In the genomic region with DNA sequence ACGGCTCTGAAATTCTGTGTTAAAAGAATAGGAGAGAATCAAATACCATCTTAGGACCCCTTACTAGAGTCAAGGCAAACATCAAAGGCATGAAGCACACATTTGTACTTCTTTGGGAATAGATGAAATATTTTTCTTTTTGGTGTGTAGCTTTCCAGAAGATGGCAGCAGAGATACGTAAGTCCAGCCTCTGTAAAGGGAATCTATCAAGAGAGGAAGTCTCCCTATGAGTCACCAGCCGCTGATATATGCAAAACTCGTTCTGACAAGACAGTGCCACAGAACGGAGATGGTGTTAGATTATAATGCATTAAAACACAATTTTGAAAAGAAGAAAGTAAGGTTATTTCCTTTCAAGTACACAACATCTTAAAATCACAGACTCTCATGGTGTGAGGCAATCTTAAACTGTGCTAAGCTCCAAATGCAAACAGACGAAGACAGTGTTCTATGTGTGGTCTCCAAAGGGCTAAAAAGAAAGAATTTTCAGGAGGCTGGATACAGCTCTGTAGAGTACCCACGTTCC, we compare ENCODE assay signal across 8 cellular contexts.
A peak's percentile ranks its signal among the peaks of the same experiment; 100 is the strongest.
DNase-seq lines count a peak whose midpoint lies in the region; ATAC-seq, FAIRE-seq and TF ChIP-seq lines count a peak whose summit lies in the region.

No MANE protein-coding gene starts in this region.

- TF ChIP-seq POLR2A in A549 (IDR thresholded peaks at IDR 0.05; ENCODE audit: low read length) (no peak), GM12878 (IDR thresholded peaks at IDR 0.05; ENCODE audit: low read depth, low read length) (no peak)

- SMC1A ChIA-PET in GM12878 (lab: Charles Lee; ENCODE audit: uncharacterized antibody, unreplicated experiment): interaction anchor here (0.6 to 2.0 kb wide), 5 partner anchors 21 to 1539 kb away, joined by 3 to 6 read pairs (median 4); no protein-coding TSS in a partner anchor

- H3K27ac ChIP-seq in A549: peak overlapping the region; percentile 49 to 76; a peak in 4 of 6 replicates
- no peak overlapping the region for H3K27ac ChIP-seq in GM12878 (ENCODE audit: control insufficient read depth, insufficient read depth)

- CTCF ChIA-PET in A549 (lab: Yijun Ruan, JAX): interaction anchor here (0.5 to 4.9 kb wide), 17 partner anchors 9 to 1234 kb away, joined by 3 to 28 read pairs (median 3); no protein-coding TSS in a partner anchor
- CTCF ChIA-PET in GM12878 (lab: Yijun Ruan, JAX): interaction anchor here (0.7 to 3.6 kb wide), 6 partner anchors 23 to 1143 kb away, joined by 3 to 20 read pairs (median 4); no protein-coding TSS in a partner anchor

- no peak overlapping the region for H3K9ac ChIP-seq in GM12878 (ENCODE audit: control insufficient read depth, insufficient read depth, low read length)

- ATAC-seq in A549 (peak; percentile 93 to 98), HG02763 (IDR thresholded peaks at IDR 0.05; ENCODE audit: unreplicated experiment) (peak; percentile 99), GM12878 (peak; percentile 100)

- RAD21 ChIA-PET in GM12878 (lab: Charles Lee; ENCODE audit: unreplicated experiment): interaction anchor here (1.8 kb wide), 1 partner anchor 24 kb away, joined by 5 read pairs; no protein-coding TSS in a partner anchor

- DNase-seq in A549 (ENCODE audit: low read depth in 1 of 2, low spot score in 1 of 2) (peak; percentile 67 to 79), GM13976 (ENCODE audit: low spot score) (peak; percentile 77), NCI-H1092 (lab: John Stamatoyannopoulos, UW) (peak; percentile 75), SK-N-DZ (ENCODE audit: low spot score) (peak; percentile 75), GM12878 (ENCODE audit: low read depth, low spot score) (peak; percentile 43), iPS-NIHi7 (ENCODE audit: extremely low spot score) (peak; percentile 68)
- DNase-seq in stimulated activated CD4-positive, alpha-beta T cell treated with anti-CD3 and anti-CD28 coated beads, Interleukin-12 subunit alpha, Interleukin-12 subunit beta, amount 100 ng/mL, for 4 hours: peak; percentile 16

- no peaks in the 10 kb centered on the region for H3K36me3 ChIP-seq in GM12878 (ENCODE audit: control insufficient read depth in 2 of 2, insufficient read depth in 2 of 2, low read length in 1 of 2)

- H2AFZ ChIP-seq in GM12878 (ENCODE audit: control insufficient read depth, low read depth, low read length): peak overlapping the region; percentile 33; the same call in 1 of the 2 replicates

- no peaks in the 10 kb centered on the region for H3K9me3 ChIP-seq in A549
- H3K9me3 ChIP-seq in GM12878 (replicated peaks; ENCODE audit: control insufficient read depth, insufficient read depth, low read length): no peaks in the 10 kb centered on the region

- 8% methylated on average over 7 of the region's 7 CpGs for WGBS in A549 (ENCODE audit: missing lambda C conversion rate)
- WGBS in GM12878 (ENCODE audit: insufficient coverage, insufficient replicate concordance, low lambda C conversion rate, missing lambda C conversion rate): 2% methylated on average over 7 of the region's 7 CpGs

- H3K27me3 ChIP-seq in GM12878 (replicated peaks in 1 of 2; ENCODE audit: control insufficient read depth in 2 of 2, insufficient read depth in 2 of 2, low read length in 1 of 2): no peaks in the 10 kb centered on the region

- FAIRE-seq in A549 (lab: Jason Lieb, UNC) (no peak), GM12878 (lab: Jason Lieb, UNC) (peak; percentile 90)

- H3K79me2 ChIP-seq in GM12878 (ENCODE audit: control insufficient read depth, insufficient read depth, low read length): no peaks in the 10 kb centered on the region

- intact Hi-C loops in GM12878 (cut with micrococcal nuclease; ENCODE audit: unreplicated experiment): loop anchor here (1.0 kb wide), 1 partner anchor 301 kb away; no protein-coding TSS in a partner anchor

- no peaks in the 10 kb centered on the region for H3K4me1 ChIP-seq in A549
- H3K4me1 ChIP-seq in GM12878 (ENCODE audit: control insufficient read depth, insufficient read depth, low read length): no peaks in the 10 kb centered on the region; the same call in 1 of the 2 replicates

- in situ Hi-C loops in GM13976 (cut with MboI; ENCODE audit: low sequenced_read_pairs, unreplicated experiment) (no loop called here), GM12878 (cut with MboI) (loop anchor here (10.0 kb wide), 1 partner anchor 301 kb away; no protein-coding TSS in a partner anchor)

- TF ChIP-seq RAD21 in A549 (conservative IDR thresholded peaks at IDR 0.05 in 1 of 2, IDR thresholded peaks at IDR 0.05 in 1 of 2): peak; percentile 83 to 85
- peak; percentile 84 for TF ChIP-seq RAD21 in GM12878 (IDR thresholded peaks at IDR 0.05; ENCODE audit: insufficient read depth, low read depth, low read length)

- peak overlapping the region; percentile 66 for H3K4me2 ChIP-seq in A549
- H3K4me2 ChIP-seq in GM12878 (ENCODE audit: control insufficient read depth, insufficient read depth): peak overlapping the region; percentile 35; the same call in 1 of the 2 replicates

- POLR2A ChIA-PET in A549 (lab: Yijun Ruan, JAX): no interaction called here
- POLR2A ChIA-PET in GM12878 (lab: Charles Lee): no interaction called here

- TF ChIP-seq EP300 in A549 (IDR thresholded peaks at IDR 0.05) (no peak), GM12878 (IDR thresholded peaks at IDR 0.05; ENCODE audit: borderline replicate concordance in 1 of 2, control insufficient read depth in 1 of 2, low read depth in 2 of 2, low read length in 2 of 2) (no peak)

- no peak overlapping the region for H3K4me3 ChIP-seq in A549
- H3K4me3 ChIP-seq in GM12878: no peak overlapping the region

- peak; percentile 82 for TF ChIP-seq CTCF in A549 (IDR thresholded peaks at IDR 0.05)
- TF ChIP-seq CTCF in GM13976 (IDR thresholded peaks at IDR 0.05; ENCODE audit: borderline replicate concordance, control extremely low read depth, extremely low read depth, insufficient read depth, missing control alignments): peak; percentile 39
- peak; percentile 42 to 81 (median 50); a peak in 5 of 6 replicates for TF ChIP-seq CTCF in GM12878 (IDR thresholded peaks at IDR 0.05 in 2 of 3, conservative IDR thresholded peaks at IDR 0.05 in 1 of 3; ENCODE audit: control insufficient read depth in 2 of 3, extremely low read depth in 1 of 3, insufficient read depth in 1 of 3, low read depth in 3 of 3, low read length in 3 of 3)

- BruUV-seq in GM12878 (replicated peaks; lab: Mats Ljungman, UMichigan): no TSS peak

- no peaks in the 10 kb centered on the region for H4K20me1 ChIP-seq in GM12878 (ENCODE audit: control insufficient read depth, insufficient read depth)

TF ChIP-seq in A549, 52 proteins besides CTCF, POLR2A, EP300 and RAD21:
- TF ChIP-seq FOSL2 (IDR thresholded peaks at IDR 0.05) (peak; percentile 20; the same call in 1 of the 2 replicates), FOSL2 (CRISPR knock-in tag; IDR thresholded peaks at IDR 0.05) (peak; percentile 94), MAFK (IDR thresholded peaks at IDR 0.05; ENCODE audit: partially characterized antibody) (no peak), SMC3 (IDR thresholded peaks at IDR 0.05) (peak; percentile 75)

TF ChIP-seq in GM12878, 131 proteins besides CTCF, POLR2A, EP300 and RAD21 (continues in another document):
- TF ChIP-seq CBX5 (IDR thresholded peaks at IDR 0.05; ENCODE audit: low read depth) (no peak), JUND (IDR thresholded peaks at IDR 0.05; ENCODE audit: low read depth, low read length) (peak; percentile 85; the same call in 1 of the 2 replicates), ZSCAN29 (IDR thresholded peaks at IDR 0.05) (no peak), HCFC1 (IDR thresholded peaks at IDR 0.05; ENCODE audit: low read length) (no peak), YY1 (IDR thresholded peaks at IDR 0.05; ENCODE audit: low read depth, low read length) (no peak), TCF7 (IDR thresholded peaks at IDR 0.05; ENCODE audit: borderline replicate concordance) (peak; percentile 18; the same call in 1 of the 2 replicates), GATAD2B (conservative IDR thresholded peaks at IDR 0.05; ENCODE audit: low read depth) (no peak), BCL11A (IDR thresholded peaks at IDR 0.05; ENCODE audit: low read depth, low read length) (no peak), RAD51 (IDR thresholded peaks at IDR 0.05) (no peak), SREBF1 (IDR thresholded peaks at IDR 0.05; ENCODE audit: low read length) (no peak), POLR2AphosphoS2 (IDR thresholded peaks at IDR 0.05; ENCODE audit: low read depth, low read length) (no peak), ZNF217 (IDR thresholded peaks at IDR 0.05) (0 out of 2 replicates have a peak, but pooled peaks have one; percentile 59), MTA3 (IDR thresholded peaks at IDR 0.05; ENCODE audit: borderline replicate concordance, low read length) (no peak), HDAC6 (IDR thresholded peaks at IDR 0.05; ENCODE audit: unreplicated experiment) (no peak), HDGF (IDR thresholded peaks at IDR 0.05) (no peak), MTA2 (IDR thresholded peaks at IDR 0.05; ENCODE audit: low read depth) (no peak), ZNF274 (IDR thresholded peaks at IDR 0.05; ENCODE audit: insufficient read depth, insufficient read length) (no peak), TBL1XR1 (IDR thresholded peaks at IDR 0.05; ENCODE audit: low read depth, low read length) (no peak), IKZF1 (conservative IDR thresholded peaks at IDR 0.05) (no peak), SMARCA5 (IDR thresholded peaks at IDR 0.05) (no peak), MEF2B (IDR thresholded peaks at IDR 0.05; ENCODE audit: partially characterized antibody, poor library complexity, severe bottlenecking) (no peak), SRF (IDR thresholded peaks at IDR 0.05; ENCODE audit: low read depth in 2 of 2, low read length in 2 of 2) (no peak)
- TF ChIP-seq, protein P1, sequence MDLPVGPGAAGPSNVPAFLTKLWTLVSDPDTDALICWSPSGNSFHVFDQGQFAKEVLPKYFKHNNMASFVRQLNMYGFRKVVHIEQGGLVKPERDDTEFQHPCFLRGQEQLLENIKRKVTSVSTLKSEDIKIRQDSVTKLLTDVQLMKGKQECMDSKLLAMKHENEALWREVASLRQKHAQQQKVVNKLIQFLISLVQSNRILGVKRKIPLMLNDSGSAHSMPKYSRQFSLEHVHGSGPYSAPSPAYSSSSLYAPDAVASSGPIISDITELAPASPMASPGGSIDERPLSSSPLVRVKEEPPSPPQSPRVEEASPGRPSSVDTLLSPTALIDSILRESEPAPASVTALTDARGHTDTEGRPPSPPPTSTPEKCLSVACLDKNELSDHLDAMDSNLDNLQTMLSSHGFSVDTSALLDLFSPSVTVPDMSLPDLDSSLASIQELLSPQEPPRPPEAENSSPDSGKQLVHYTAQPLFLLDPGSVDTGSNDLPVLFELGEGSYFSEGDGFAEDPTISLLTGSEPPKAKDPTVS (IDR thresholded peaks at IDR 0.05; ENCODE audit: low read depth, low read length): no peak

Comparison
In these comparisons a context has a peak if more than half of its experiments do, and no peak if none do; other contexts are left out.
1. DNase-seq: peak in every context shown above with its lines; median percentile 77 in GM13976; 75 in NCI-H1092; 75 in SK-N-DZ; 73 in A549; 68 in iPS-NIHi7; 43 in GM12878; 16 in stimulated activated CD4-positive, alpha-beta T cell treated with anti-CD3 and anti-CD28 coated beads, Interleukin-12 subunit alpha, Interleukin-12 subunit beta, amount 100 ng/mL, for 4 hours.